10 cellular contexts compared by ENCODE assay signal in the genomic region with DNA sequence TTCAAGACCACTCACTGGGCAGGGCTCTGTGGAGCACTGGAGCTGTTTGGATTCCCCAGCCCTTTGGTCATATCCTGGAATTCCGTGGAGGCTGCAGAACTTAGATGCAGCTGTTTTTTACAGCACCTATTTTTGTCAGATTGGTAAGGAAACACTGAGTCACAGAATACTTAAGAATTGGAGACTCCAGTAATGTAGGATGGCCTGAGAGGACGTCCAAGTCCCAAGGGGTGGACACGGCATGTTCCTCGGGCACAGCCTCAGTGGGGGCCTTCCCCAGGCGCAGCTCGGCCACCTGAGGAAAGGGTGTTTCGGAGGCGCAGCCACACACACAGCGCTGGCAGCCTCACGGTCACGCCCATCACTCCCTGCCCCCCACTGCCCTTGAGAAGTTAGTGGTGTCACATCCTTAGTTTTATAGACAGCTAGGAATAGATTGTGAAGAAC. TPM values are rescaled to one million over a fixed set of nuclear protein-coding genes. Genes with fewer than 3 reads are reported as not detected.
DNase-seq lines count a peak whose midpoint lies in the region; ATAC-seq, FAIRE-seq and TF ChIP-seq lines count a peak whose summit lies in the region.
"Had no signal": no experiment of that assay in that cellular context is flagged by ENCODE, and none has a peak within 500 bp of the region (broad histone marks: within the 10 kb centered on the region; RNA-seq: fewer than 3 reads in every experiment).

No MANE protein-coding gene starts in this region.

- DNase-seq in A172 (ENCODE audit: low spot score) (peak; percentile 89), LHCN-M2 (ENCODE audit: low read depth) (peak; percentile 96), dorsolateral prefrontal cortex (no peak), GM12891 (ENCODE audit: insufficient read length, low spot score) (no peak), progenitor cell of endocrine pancreas (ENCODE audit: low spot score, unreplicated experiment) (no peak)
- DNase-seq in stimulated activated CD8-positive, alpha-beta memory T cell treated with anti-CD3 and anti-CD28 coated beads, Interleukin-4, amount 100 ng/mL, for 48 hours, result no peak
- DNase-seq: OCI-M1 had no signal

- intact Hi-C loops in dorsolateral prefrontal cortex (cut with DNase I), result no loop called here

- H3K9me3 ChIP-seq in muscle layer of duodenum (ENCODE audit: control insufficient read depth in 1 of 2, low read length in 2 of 2), result no peaks in the 10 kb centered on the region

- no peak overlapping the region for H3K27ac Mint-ChIP-seq in progenitor cell of endocrine pancreas
- H3K27ac Mint-ChIP-seq: CD14-positive monocyte had no signal

- H3K27me3 Mint-ChIP-seq in progenitor cell of endocrine pancreas, result no peaks in the 10 kb centered on the region

- H3K27me3 ChIP-seq in dorsolateral prefrontal cortex, result no peaks in the 10 kb centered on the region
- no peaks in the 10 kb centered on the region for H3K27me3 ChIP-seq in muscle layer of duodenum (ENCODE audit: low read depth, low read length)

- ATAC-seq in HG03469 (IDR thresholded peaks at IDR 0.05; ENCODE audit: unreplicated experiment), result no peak

- peak overlapping the region in 51 of 59 donors; percentile 1 to 83 (median 60) for H3K27ac ChIP-seq in dorsolateral prefrontal cortex
- H3K27ac ChIP-seq in muscle layer of duodenum (ENCODE audit: low read length), result peak overlapping the region; percentile 73

- H3K9me3 Mint-ChIP-seq in progenitor cell of endocrine pancreas (ENCODE audit: low read depth), result no peaks in the 10 kb centered on the region
- H3K9me3 Mint-ChIP-seq: CD14-positive monocyte had no signal

- H3K36me3 Mint-ChIP-seq in progenitor cell of endocrine pancreas (ENCODE audit: insufficient read depth), result peaks cover 6% of the 10 kb centered on the region

- H3K4me3 ChIP-seq in dorsolateral prefrontal cortex (no peak overlapping the region), muscle layer of duodenum (ENCODE audit: low read depth in 1 of 2, low read length in 2 of 2) (peak overlapping the region in 1 of 2 donors; percentile 2)

- no peak overlapping the region for H3K4me3 Mint-ChIP-seq in progenitor cell of endocrine pancreas (ENCODE audit: low read depth)
- H3K4me3 Mint-ChIP-seq: CD14-positive monocyte had no signal

- H3K4me1 ChIP-seq in muscle layer of duodenum (ENCODE audit: control insufficient read depth in 1 of 2, insufficient read depth in 2 of 2, low read length in 2 of 2), result peaks cover 0 to 35% of the 10 kb centered on the region in 2 donors

- FAIRE-seq in GM12891 (lab: Jason Lieb, UNC), result no peak

- TF ChIP-seq POLR2A in GM12891 (IDR thresholded peaks at IDR 0.05; ENCODE audit: low read depth, low read length), result no peak

- H3K36me3 ChIP-seq in muscle layer of duodenum (ENCODE audit: control insufficient read depth in 1 of 2, insufficient read depth in 2 of 2, low read length in 2 of 2), result peaks cover 10 to 16% of the 10 kb centered on the region in 2 donors

- H3K4me1 Mint-ChIP-seq in progenitor cell of endocrine pancreas (ENCODE audit: low read depth), result peaks cover 12% of the 10 kb centered on the region

- TF ChIP-seq CTCF in dorsolateral prefrontal cortex (IDR thresholded peaks at IDR 0.05 in 54 of 56, conservative IDR thresholded peaks at IDR 0.05 in 2 of 56; ENCODE audit: low read depth in 1 of 56, partially characterized antibody in 56 of 56) (no peak), progenitor cell of endocrine pancreas (IDR thresholded peaks at IDR 0.05; ENCODE audit: unreplicated experiment) (no peak)

TF ChIP-seq in GM12891, 5 proteins besides CTCF, POLR2A, EP300 and RAD21:
- TF ChIP-seq PAX5 (IDR thresholded peaks at IDR 0.05; ENCODE audit: insufficient read depth, low read length, severe bottlenecking), result no peak
- no peak for TF ChIP-seq TAF1 (IDR thresholded peaks at IDR 0.05; ENCODE audit: low read depth, low read length)
- TF ChIP-seq POLR2AphosphoS5 (IDR thresholded peaks at IDR 0.05; ENCODE audit: low read depth, low read length), result no peak
- TF ChIP-seq SPI1 (IDR thresholded peaks at IDR 0.05; ENCODE audit: low read depth, low read length), result no peak
- TF ChIP-seq POU2F2 (IDR thresholded peaks at IDR 0.05; ENCODE audit: low read depth, low read length), result no peak

RNA-seq across cellular contexts. Expression of a gene that starts 14.8 kb away (rescaled TPM):
- total RNA-seq in A172 (2014; rRNA removed; shearing (Covaris generic)), result 10.8 and 15.1 TPM in 2 replicates
- total RNA-seq in LHCN-M2 (2014; rRNA removed) (4.2 and 5.3 TPM in 2 replicates), dorsolateral prefrontal cortex (10 to 100 TPM in 57 of 120 experiments, 1 to 10 TPM in 63; 5.7 to 19.4 (median 9.9) TPM), progenitor cell of endocrine pancreas (1.00 and 1.2 TPM in 2 replicates)
- 2.7 TPM for polyA plus RNA-seq in LHCN-M2 (2012)
- 5.8 TPM for polyA plus RNA-seq in GM12891 (2012; ENCODE audit: low read depth, missing spikeins)

RNA-seq across cellular contexts. Expression of a gene that starts 45.6 kb away (rescaled TPM):
- 58.2 and 78.1 TPM in 2 replicates for total RNA-seq in A172 (2014; rRNA removed; shearing (Covaris generic))
- total RNA-seq in LHCN-M2 (2014; rRNA removed) (32.9 and 43.4 TPM in 2 replicates), dorsolateral prefrontal cortex (100 to 1,000 TPM in 109 of 120 experiments, 10 to 100 TPM in 11; 77.5 to 263 (median 146) TPM), progenitor cell of endocrine pancreas (58.4 and 58.7 TPM in 2 replicates)
- 29.7 TPM for polyA plus RNA-seq in LHCN-M2 (2012)
- 9.8 TPM for polyA plus RNA-seq in GM12891 (2012; ENCODE audit: low read depth, missing spikeins)

Comparison
In these comparisons a context has a peak if more than half of its experiments do, and no peak if none do; other contexts are left out.
1. DNase-seq: peak in A172 (single experiment) and LHCN-M2 (single experiment); none in dorsolateral prefrontal cortex (0 of 10), stimulated activated CD8-positive, alpha-beta memory T cell treated with anti-CD3 and anti-CD28 coated beads, Interleukin-4, amount 100 ng/mL, for 48 hours (single experiment), GM12891 (single experiment) and progenitor cell of endocrine pancreas (single experiment).